ENCODE assay signal across 28 cellular contexts in genomic region chr10:130185591-130185990, GRCh38.
"Had no signal": no experiment of that assay in that cellular context is flagged by ENCODE, and none has a peak within 500 bp of the region (broad histone marks: within the 10 kb centered on the region; RNA-seq: fewer than 3 reads in every experiment).

No MANE protein-coding gene starts in this region.

- DNase-seq: activated B cell treated with CpG ODN at 0.5 μM for 24 hours; activated CD4-positive, alpha-beta memory T cell treated with anti-CD3 and anti-CD28 coated beads, Interleukin-2, amount 10 ng/mL, durations not matched to agents 7 days and 5 days; activated CD4-positive, alpha-beta T cell treated with anti-CD3 and anti-CD28 coated beads for 1 hour; activated CD4-positive, alpha-beta T cell treated with anti-CD3 and anti-CD28 coated beads, Interleukin-2, amount 50 U/mL, for 1 hour; activated effector memory CD4-positive, alpha-beta T cell treated with Interleukin-2 at 50 U/mL for 16 hours; activated naive CD4-positive, alpha-beta T cell treated with Interleukin-2 at 50 U/mL for 16 hours; activated naive CD8-positive, alpha-beta T cell treated with anti-CD3 and anti-CD28 coated beads for 36 hours; activated T-cell treated with anti-CD3 and anti-CD28 coated beads for 4 hours; aorta; MG63; MV-4-11; NCI-H1092 treated with DMSO at 0.1 percent for 48 hours; NCI-H1417 treated with DMSO at 0.1 percent for 48 hours; NCI-H1694; NCI-H2029; NCI-H2107; NCI-H2171 treated with DMSO at 0.1 percent for 48 hours; NCI-H345; NCI-H510A; NCI-H526 treated with DMSO at 0.1 percent for 48 hours; NCI-H82; OCI-M1; Right ventricle myocardium superior; SJCRH30; SK-N-SH had no signal

- H3K27me3 ChIP-seq: adrenal gland, breast epithelium, MG63, Peyer's patch, SJCRH30 had no signal

- H3K4me3 Mint-ChIP-seq: activated B cell treated with CpG ODN at 0.5 μM for 24 hours; activated CD4-positive, alpha-beta memory T cell treated with anti-CD3 and anti-CD28 coated beads, Interleukin-2, amount 10 ng/mL, durations not matched to agents 7 days and 5 days; activated naive CD8-positive, alpha-beta T cell treated with anti-CD3 and anti-CD28 coated beads for 36 hours had no signal

- H3K36me3 ChIP-seq: breast epithelium had no signal

- H3K27me3 Mint-ChIP-seq: activated B cell treated with CpG ODN at 0.5 μM for 24 hours; activated CD4-positive, alpha-beta memory T cell treated with anti-CD3 and anti-CD28 coated beads, Interleukin-2, amount 10 ng/mL, durations not matched to agents 7 days and 5 days; activated naive CD8-positive, alpha-beta T cell treated with anti-CD3 and anti-CD28 coated beads for 36 hours had no signal

- H3K27ac Mint-ChIP-seq: activated B cell treated with CpG ODN at 0.5 μM for 24 hours; activated CD4-positive, alpha-beta memory T cell treated with anti-CD3 and anti-CD28 coated beads, Interleukin-2, amount 10 ng/mL, durations not matched to agents 7 days and 5 days had no signal

- H3K9me3 ChIP-seq: adrenal gland, breast epithelium, MG63, Peyer's patch, SJCRH30, SK-N-SH had no signal

- H3K4me3 ChIP-seq: adrenal gland, breast epithelium, MG63, Peyer's patch, SJCRH30 had no signal

- H3K4me1 ChIP-seq: breast epithelium, SJCRH30 had no signal

- H3K27ac ChIP-seq: adrenal gland, breast epithelium, Peyer's patch, SJCRH30 had no signal

- H3K9me3 Mint-ChIP-seq: activated B cell treated with CpG ODN at 0.5 μM for 24 hours; activated CD4-positive, alpha-beta memory T cell treated with anti-CD3 and anti-CD28 coated beads, Interleukin-2, amount 10 ng/mL, durations not matched to agents 7 days and 5 days; activated naive CD8-positive, alpha-beta T cell treated with anti-CD3 and anti-CD28 coated beads for 36 hours had no signal

- H3K9ac ChIP-seq: SK-N-SH had no signal

- H3K4me2 ChIP-seq: SK-N-SH had no signal
